14 cellular contexts compared by ENCODE assay signal in genomic region chr2:144948205-144948855, GRCh38.
"Had no signal": no experiment of that assay in that cellular context is flagged by ENCODE, and none has a peak within 500 bp of the region (broad histone marks: within the 10 kb centered on the region; RNA-seq: fewer than 3 reads in every experiment).

No MANE protein-coding gene starts in this region.

- H3K27ac Mint-ChIP-seq: activated CD4-positive, alpha-beta T cell treated with anti-CD3 and anti-CD28 coated beads, Interleukin-2, amount 10 ng/mL, durations not matched to agents 7 days and 5 days; naive thymus-derived CD4-positive, alpha-beta T cell; T-helper 2 cell treated with Interferon-gamma antibody and Interleukin-4, amounts not matched to agents 5 μg/mL and 100 μg/mL, for 36 hours had no signal

- H3K4me3 Mint-ChIP-seq: activated CD4-positive, alpha-beta T cell treated with anti-CD3 and anti-CD28 coated beads, Interleukin-2, amount 10 ng/mL, durations not matched to agents 7 days and 5 days; naive thymus-derived CD4-positive, alpha-beta T cell; T-helper 2 cell treated with Interferon-gamma antibody and Interleukin-4, amounts not matched to agents 5 μg/mL and 100 μg/mL, for 36 hours had no signal

- ATAC-seq: left lobe of liver; naive thymus-derived CD4-positive, alpha-beta T cell had no signal

- H3K27me3 Mint-ChIP-seq: activated CD4-positive, alpha-beta T cell treated with anti-CD3 and anti-CD28 coated beads, Interleukin-2, amount 10 ng/mL, durations not matched to agents 7 days and 5 days; naive thymus-derived CD4-positive, alpha-beta T cell had no signal

- DNase-seq: activated CD4-positive, alpha-beta T cell treated with anti-CD3 and anti-CD28 coated beads, Interleukin-2, amount 10 ng/mL, durations not matched to agents 7 days and 5 days; activated naive CD4-positive, alpha-beta T cell treated with anti-CD3 and anti-CD28 coated beads, Interleukin-2, amount 50 U/mL, for 16 hours; islet precursor cell; mucosa of descending colon; naive thymus-derived CD4-positive, alpha-beta T cell; stimulated activated CD4-positive, alpha-beta T cell treated with anti-CD3 and anti-CD28 coated beads, Interleukin-12 subunit alpha, Interleukin-12 subunit beta, amount 100 ng/mL, for 4 hours; stimulated activated CD4-positive, alpha-beta T cell treated with anti-CD3 and anti-CD28 coated beads, Interleukin-2, amount 100 ng/mL, for 24 hours; substantia nigra had no signal

- H3K36me3 Mint-ChIP-seq: naive thymus-derived CD4-positive, alpha-beta T cell had no signal

- H3K4me1 Mint-ChIP-seq: activated CD4-positive, alpha-beta T cell treated with anti-CD3 and anti-CD28 coated beads, Interleukin-2, amount 10 ng/mL, durations not matched to agents 7 days and 5 days; naive thymus-derived CD4-positive, alpha-beta T cell had no signal

- H3K4me3 ChIP-seq: esophagus muscularis mucosa, hepatocyte, mucosa of descending colon, tibial nerve, vagina had no signal

- H3K9me3 Mint-ChIP-seq: activated CD4-positive, alpha-beta T cell treated with anti-CD3 and anti-CD28 coated beads, Interleukin-2, amount 10 ng/mL, durations not matched to agents 7 days and 5 days; T-helper 2 cell treated with Interferon-gamma antibody and Interleukin-4, amounts not matched to agents 5 μg/mL and 100 μg/mL, for 36 hours had no signal
